In genomic region chr4:87911252-87911774, GRCh38 we compare ENCODE assay signal across 1 cellular context.
TF ChIP-seq lines count a peak whose summit lies in the region.

No MANE protein-coding gene starts in this region.

TF ChIP-seq in HepG2, 621 proteins besides CTCF, POLR2A, EP300 and RAD21 (continued from another document and continues in another):
- TF ChIP-seq PATZ1 (CRISPR knock-in tag; IDR thresholded peaks at IDR 0.05) (peak; percentile 59), U2AF1 (optimal IDR thresholded peaks at IDR 0.05; ENCODE audit: low read depth, low read length) (no peak), ZBTB3 (CRISPR knock-in tag; IDR thresholded peaks at IDR 0.05; ENCODE audit: borderline replicate concordance, low read depth) (no peak), NR2F6 (IDR thresholded peaks at IDR 0.05) (peak; percentile 85), NR2F6 (CRISPR knock-in tag; IDR thresholded peaks at IDR 0.05) (peak; percentile 81; the same call in 1 of the 2 replicates), ZNF34 (CRISPR knock-in tag; IDR thresholded peaks at IDR 0.05; ENCODE audit: borderline replicate concordance) (no peak), RFXAP (CRISPR knock-in tag; IDR thresholded peaks at IDR 0.05; ENCODE audit: borderline replicate concordance) (0 out of 2 replicates have a peak, but pooled peaks have one; percentile 24), MTF1 (CRISPR knock-in tag; IDR thresholded peaks at IDR 0.05) (no peak), ASH2L (IDR thresholded peaks at IDR 0.05; ENCODE audit: insufficient read length, low read depth, low read length) (peak; percentile 48), TBX3 (IDR thresholded peaks at IDR 0.05; ENCODE audit: borderline replicate concordance) (no peak), TBP (CRISPR knock-in tag; IDR thresholded peaks at IDR 0.05) (no peak), PITX1 (CRISPR knock-in tag; IDR thresholded peaks at IDR 0.05) (peak; percentile 58; the same call in 1 of the 2 replicates), TOE1 (CRISPR knock-in tag; IDR thresholded peaks at IDR 0.05) (no peak), ZNF569 (CRISPR knock-in tag; IDR thresholded peaks at IDR 0.05; ENCODE audit: borderline replicate concordance) (no peak), CREB1 (IDR thresholded peaks at IDR 0.05) (no peak), CREB1 (CRISPR knock-in tag; IDR thresholded peaks at IDR 0.05) (peak; percentile 72), MED8 (CRISPR knock-in tag; IDR thresholded peaks at IDR 0.05; ENCODE audit: insufficient replicate concordance) (peak; percentile 82), SALL1 (CRISPR knock-in tag; IDR thresholded peaks at IDR 0.05) (peak; percentile 68; the same call in 1 of the 2 replicates), SOX13 (IDR thresholded peaks at IDR 0.05) (peak; percentile 46), SOX13 (CRISPR knock-in tag; conservative IDR thresholded peaks at IDR 0.05 in 1 of 2, IDR thresholded peaks at IDR 0.05 in 1 of 2) (peak in 1 of 2 experiments; percentile 97; a peak in 2 of 4 replicates), THYN1 (CRISPR knock-in tag; IDR thresholded peaks at IDR 0.05; ENCODE audit: borderline replicate concordance, low read depth) (no peak), HOXA9 (CRISPR knock-in tag; IDR thresholded peaks at IDR 0.05; ENCODE audit: borderline replicate concordance) (no peak), HNF4A (CRISPR knock-in tag; IDR thresholded peaks at IDR 0.05) (peak; percentile 86), ZBTB10 (CRISPR knock-in tag; IDR thresholded peaks at IDR 0.05; ENCODE audit: borderline replicate concordance) (no peak), NCOR1 (IDR thresholded peaks at IDR 0.05; ENCODE audit: borderline replicate concordance, low read length) (peak; percentile 86; the same call in 1 of the 2 replicates), THAP11 (CRISPR knock-in tag; IDR thresholded peaks at IDR 0.05) (no peak), MXI1 (IDR thresholded peaks at IDR 0.05; ENCODE audit: borderline replicate concordance, low read depth, low read length) (peak; percentile 32; the same call in 1 of the 3 replicates), TCF7L2 (IDR thresholded peaks at IDR 0.05; ENCODE audit: low read depth, low read length) (peak; percentile 70; the same call in 1 of the 2 replicates), ZBTB7B (CRISPR knock-in tag; IDR thresholded peaks at IDR 0.05) (peak; percentile 51; the same call in 1 of the 2 replicates), ESRRA (CRISPR knock-in tag; IDR thresholded peaks at IDR 0.05; ENCODE audit: low read depth) (peak; percentile 70), ZNF264 (CRISPR knock-in tag; IDR thresholded peaks at IDR 0.05) (0 out of 2 replicates have a peak, but pooled peaks have one; percentile 61), CSRNP1 (CRISPR knock-in tag; IDR thresholded peaks at IDR 0.05) (no peak), ZSCAN29 (CRISPR knock-in tag; conservative IDR thresholded peaks at IDR 0.05) (no peak), FOXO1 (CRISPR knock-in tag; IDR thresholded peaks at IDR 0.05) (peak; percentile 96), THAP7 (CRISPR knock-in tag; IDR thresholded peaks at IDR 0.05) (no peak), TOPORS (CRISPR knock-in tag; IDR thresholded peaks at IDR 0.05) (no peak), ZNF234 (CRISPR knock-in tag; conservative IDR thresholded peaks at IDR 0.05) (no peak), POLR2G (IDR thresholded peaks at IDR 0.05; ENCODE audit: low read depth, low read length) (peak; percentile 61), CC2D1A (CRISPR knock-in tag; IDR thresholded peaks at IDR 0.05) (no peak), WIZ (CRISPR knock-in tag; IDR thresholded peaks at IDR 0.05) (no peak), KLF16 (CRISPR knock-in tag; IDR thresholded peaks at IDR 0.05) (peak in 1 of 2 experiments; percentile 35; a peak in 1 of 4 replicates)
- TF ChIP-seq, protein P1, sequence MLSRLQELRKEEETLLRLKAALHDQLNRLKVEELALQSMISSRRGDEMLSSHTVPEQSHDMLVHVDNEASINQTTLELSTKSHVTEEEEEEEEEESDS (CRISPR knock-in tag; IDR thresholded peaks at IDR 0.05; ENCODE audit: borderline replicate concordance): no peak
- TF ChIP-seq, protein P2, sequence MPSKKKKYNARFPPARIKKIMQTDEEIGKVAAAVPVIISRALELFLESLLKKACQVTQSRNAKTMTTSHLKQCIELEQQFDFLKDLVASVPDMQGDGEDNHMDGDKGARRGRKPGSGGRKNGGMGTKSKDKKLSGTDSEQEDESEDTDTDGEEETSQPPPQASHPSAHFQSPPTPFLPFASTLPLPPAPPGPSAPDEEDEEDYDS (CRISPR knock-in tag; IDR thresholded peaks at IDR 0.05): peak; percentile 24; the same call in 1 of the 2 replicates
- TF ChIP-seq, protein P3, sequence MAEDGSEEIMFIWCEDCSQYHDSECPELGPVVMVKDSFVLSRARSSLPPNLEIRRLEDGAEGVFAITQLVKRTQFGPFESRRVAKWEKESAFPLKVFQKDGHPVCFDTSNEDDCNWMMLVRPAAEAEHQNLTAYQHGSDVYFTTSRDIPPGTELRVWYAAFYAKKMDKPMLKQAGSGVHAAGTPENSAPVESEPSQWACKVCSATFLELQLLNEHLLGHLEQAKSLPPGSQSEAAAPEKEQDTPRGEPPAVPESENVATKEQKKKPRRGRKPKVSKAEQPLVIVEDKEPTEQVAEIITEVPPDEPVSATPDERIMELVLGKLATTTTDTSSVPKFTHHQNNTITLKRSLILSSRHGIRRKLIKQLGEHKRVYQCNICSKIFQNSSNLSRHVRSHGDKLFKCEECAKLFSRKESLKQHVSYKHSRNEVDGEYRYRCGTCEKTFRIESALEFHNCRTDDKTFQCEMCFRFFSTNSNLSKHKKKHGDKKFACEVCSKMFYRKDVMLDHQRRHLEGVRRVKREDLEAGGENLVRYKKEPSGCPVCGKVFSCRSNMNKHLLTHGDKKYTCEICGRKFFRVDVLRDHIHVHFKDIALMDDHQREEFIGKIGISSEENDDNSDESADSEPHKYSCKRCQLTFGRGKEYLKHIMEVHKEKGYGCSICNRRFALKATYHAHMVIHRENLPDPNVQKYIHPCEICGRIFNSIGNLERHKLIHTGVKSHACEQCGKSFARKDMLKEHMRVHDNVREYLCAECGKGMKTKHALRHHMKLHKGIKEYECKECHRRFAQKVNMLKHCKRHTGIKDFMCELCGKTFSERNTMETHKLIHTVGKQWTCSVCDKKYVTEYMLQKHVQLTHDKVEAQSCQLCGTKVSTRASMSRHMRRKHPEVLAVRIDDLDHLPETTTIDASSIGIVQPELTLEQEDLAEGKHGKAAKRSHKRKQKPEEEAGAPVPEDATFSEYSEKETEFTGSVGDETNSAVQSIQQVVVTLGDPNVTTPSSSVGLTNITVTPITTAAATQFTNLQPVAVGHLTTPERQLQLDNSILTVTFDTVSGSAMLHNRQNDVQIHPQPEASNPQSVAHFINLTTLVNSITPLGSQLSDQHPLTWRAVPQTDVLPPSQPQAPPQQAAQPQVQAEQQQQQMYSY (CRISPR knock-in tag; IDR thresholded peaks at IDR 0.05): peak; percentile 48; the same call in 1 of the 2 replicates
- TF ChIP-seq, protein P4, sequence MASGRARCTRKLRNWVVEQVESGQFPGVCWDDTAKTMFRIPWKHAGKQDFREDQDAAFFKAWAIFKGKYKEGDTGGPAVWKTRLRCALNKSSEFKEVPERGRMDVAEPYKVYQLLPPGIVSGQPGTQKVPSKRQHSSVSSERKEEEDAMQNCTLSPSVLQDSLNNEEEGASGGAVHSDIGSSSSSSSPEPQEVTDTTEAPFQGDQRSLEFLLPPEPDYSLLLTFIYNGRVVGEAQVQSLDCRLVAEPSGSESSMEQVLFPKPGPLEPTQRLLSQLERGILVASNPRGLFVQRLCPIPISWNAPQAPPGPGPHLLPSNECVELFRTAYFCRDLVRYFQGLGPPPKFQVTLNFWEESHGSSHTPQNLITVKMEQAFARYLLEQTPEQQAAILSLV (CRISPR knock-in tag; IDR thresholded peaks at IDR 0.05; ENCODE audit: borderline replicate concordance): no peak
- TF ChIP-seq, protein P5, sequence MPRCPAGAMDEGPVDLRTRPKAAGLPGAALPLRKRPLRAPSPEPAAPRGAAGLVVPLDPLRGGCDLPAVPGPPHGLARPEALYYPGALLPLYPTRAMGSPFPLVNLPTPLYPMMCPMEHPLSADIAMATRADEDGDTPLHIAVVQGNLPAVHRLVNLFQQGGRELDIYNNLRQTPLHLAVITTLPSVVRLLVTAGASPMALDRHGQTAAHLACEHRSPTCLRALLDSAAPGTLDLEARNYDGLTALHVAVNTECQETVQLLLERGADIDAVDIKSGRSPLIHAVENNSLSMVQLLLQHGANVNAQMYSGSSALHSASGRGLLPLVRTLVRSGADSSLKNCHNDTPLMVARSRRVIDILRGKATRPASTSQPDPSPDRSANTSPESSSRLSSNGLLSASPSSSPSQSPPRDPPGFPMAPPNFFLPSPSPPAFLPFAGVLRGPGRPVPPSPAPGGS (CRISPR knock-in tag; IDR thresholded peaks at IDR 0.05): no peak
- TF ChIP-seq, protein P6, sequence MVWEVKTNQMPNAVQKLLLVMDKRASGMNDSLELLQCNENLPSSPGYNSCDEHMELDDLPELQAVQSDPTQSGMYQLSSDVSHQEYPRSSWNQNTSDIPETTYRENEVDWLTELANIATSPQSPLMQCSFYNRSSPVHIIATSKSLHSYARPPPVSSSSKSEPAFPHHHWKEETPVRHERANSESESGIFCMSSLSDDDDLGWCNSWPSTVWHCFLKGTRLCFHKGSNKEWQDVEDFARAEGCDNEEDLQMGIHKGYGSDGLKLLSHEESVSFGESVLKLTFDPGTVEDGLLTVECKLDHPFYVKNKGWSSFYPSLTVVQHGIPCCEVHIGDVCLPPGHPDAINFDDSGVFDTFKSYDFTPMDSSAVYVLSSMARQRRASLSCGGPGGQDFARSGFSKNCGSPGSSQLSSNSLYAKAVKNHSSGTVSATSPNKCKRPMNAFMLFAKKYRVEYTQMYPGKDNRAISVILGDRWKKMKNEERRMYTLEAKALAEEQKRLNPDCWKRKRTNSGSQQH (CRISPR knock-in tag; IDR thresholded peaks at IDR 0.05; ENCODE audit: low read depth): no peak
- TF ChIP-seq, protein P7, sequence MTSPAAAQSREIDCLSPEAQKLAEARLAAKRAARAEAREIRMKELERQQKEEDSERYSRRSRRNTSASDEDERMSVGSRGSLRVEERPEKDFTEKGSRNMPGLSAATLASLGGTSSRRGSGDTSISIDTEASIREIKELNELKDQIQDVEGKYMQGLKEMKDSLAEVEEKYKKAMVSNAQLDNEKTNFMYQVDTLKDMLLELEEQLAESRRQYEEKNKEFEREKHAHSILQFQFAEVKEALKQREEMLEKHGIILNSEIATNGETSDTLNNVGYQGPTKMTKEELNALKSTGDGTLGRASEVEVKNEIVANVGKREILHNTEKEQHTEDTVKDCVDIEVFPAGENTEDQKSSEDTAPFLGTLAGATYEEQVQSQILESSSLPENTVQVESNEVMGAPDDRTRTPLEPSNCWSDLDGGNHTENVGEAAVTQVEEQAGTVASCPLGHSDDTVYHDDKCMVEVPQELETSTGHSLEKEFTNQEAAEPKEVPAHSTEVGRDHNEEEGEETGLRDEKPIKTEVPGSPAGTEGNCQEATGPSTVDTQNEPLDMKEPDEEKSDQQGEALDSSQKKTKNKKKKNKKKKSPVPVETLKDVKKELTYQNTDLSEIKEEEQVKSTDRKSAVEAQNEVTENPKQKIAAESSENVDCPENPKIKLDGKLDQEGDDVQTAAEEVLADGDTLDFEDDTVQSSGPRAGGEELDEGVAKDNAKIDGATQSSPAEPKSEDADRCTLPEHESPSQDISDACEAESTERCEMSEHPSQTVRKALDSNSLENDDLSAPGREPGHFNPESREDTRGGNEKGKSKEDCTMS (CRISPR knock-in tag; conservative IDR thresholded peaks at IDR 0.05): no peak
